Comparison of ENCODE assay signal across 15 cellular contexts in genomic region chr6:168526841-168527281, GRCh38.
DNase-seq lines count a peak whose midpoint lies in the region; ATAC-seq and TF ChIP-seq lines count a peak whose summit lies in the region.
"Had no signal": no experiment of that assay in that cellular context is flagged by ENCODE, and none has a peak within 500 bp of the region (broad histone marks: within the 10 kb centered on the region; RNA-seq: fewer than 3 reads in every experiment).

No MANE protein-coding gene starts in this region.

- dilution Hi-C loops in mammary epithelial cell (cut with HindIII; ENCODE audit: low sequenced_read_pairs), result no loop called here

- no peak overlapping the region for H3K14ac ChIP-seq in neuronal stem cell (ENCODE audit: low read length)

- H3K27ac ChIP-seq in mammary epithelial cell (ENCODE audit: insufficient read depth, low read depth, low read length), result no peak overlapping the region
- no peak overlapping the region for H3K27ac ChIP-seq in neuronal stem cell (replicated peaks; ENCODE audit: low read length)
- H3K27ac ChIP-seq: foreskin keratinocyte had no signal

- CTCF ChIA-PET in MCF 10A (lab: Yijun Ruan, JAX) (no interaction called here), mammary epithelial cell (lab: Charles Lee; ENCODE audit: low non-redundant PET) (no interaction called here)

- in situ Hi-C loops in mammary epithelial cell (cut with MboI; ENCODE audit: low sequenced_read_pairs in 2 of 2), result no loop called here

- H2BK120ac ChIP-seq in neuronal stem cell (ENCODE audit: low read depth, low read length), result no peak overlapping the region

- H2BK15ac ChIP-seq in neuronal stem cell (ENCODE audit: low read length), result no peak overlapping the region

- intact Hi-C loops in MCF 10A (cut with micrococcal nuclease) (no loop called here), mammary epithelial cell (cut with micrococcal nuclease) (no loop called here)

- H3K4me1 ChIP-seq in mammary epithelial cell (ENCODE audit: insufficient read depth, low read length) (no peaks in the 10 kb centered on the region), neuronal stem cell (ENCODE audit: control insufficient read depth in 2 of 2, insufficient read depth in 1 of 2, low read depth in 1 of 2, low read length in 2 of 2) (peaks cover 0 to 3% of the 10 kb centered on the region in 2 donors)
- H3K4me1 ChIP-seq: foreskin keratinocyte had no signal

- no peaks in the 10 kb centered on the region for H3K36me3 ChIP-seq in mammary epithelial cell (ENCODE audit: insufficient read depth, low read length)
- no peaks in the 10 kb centered on the region for H3K36me3 ChIP-seq in neuronal stem cell (replicated peaks in 1 of 2; ENCODE audit: control insufficient read depth in 2 of 2, insufficient read depth in 2 of 2, low read length in 2 of 2)

- H3K36me3 Mint-ChIP-seq in MCF 10A (ENCODE audit: insufficient read depth, unreplicated experiment), result no peaks in the 10 kb centered on the region
- H3K36me3 Mint-ChIP-seq: activated CD8-positive, alpha-beta memory T cell treated with anti-CD3 and anti-CD28 coated beads, Interleukin-2, amount 10 ng/mL, durations not matched to agents 7 days and 5 days; activated naive CD4-positive, alpha-beta T cell treated with anti-CD3 and anti-CD28 coated beads, Interleukin-2, amount 50 U/mL, for 24 hours; immature natural killer cell had no signal

- H2AFZ ChIP-seq in mammary epithelial cell (ENCODE audit: low read depth, low read length), result no peak overlapping the region
- H2AFZ ChIP-seq in neuronal stem cell (ENCODE audit: low read length), result no peak overlapping the region

- 10% methylated on average over 7 of the region's 8 CpGs for WGBS in mammary epithelial cell (ENCODE audit: low coverage, missing lambda C conversion rate)
- no CpG with 5 or more reads among the region's 8 CpGs for WGBS in neuronal stem cell (ENCODE audit: extremely low coverage in 2 of 2, insufficient read length in 2 of 2, insufficient replicate concordance in 1 of 2), 2 donors

- no peaks in the 10 kb centered on the region for H3K9me3 Mint-ChIP-seq in MCF 10A (ENCODE audit: unreplicated experiment)
- H3K9me3 Mint-ChIP-seq: activated naive CD4-positive, alpha-beta T cell treated with anti-CD3 and anti-CD28 coated beads, Interleukin-2, amount 50 U/mL, for 24 hours; immature natural killer cell had no signal

- H3K79me2 ChIP-seq in mammary epithelial cell (ENCODE audit: insufficient read depth, low read length), result no peaks in the 10 kb centered on the region

- peak overlapping the region; percentile 10 for H3K27ac Mint-ChIP-seq in MCF 10A (ENCODE audit: low read depth, unreplicated experiment)
- H3K27ac Mint-ChIP-seq: activated CD8-positive, alpha-beta memory T cell treated with anti-CD3 and anti-CD28 coated beads, Interleukin-2, amount 10 ng/mL, durations not matched to agents 7 days and 5 days; activated naive CD4-positive, alpha-beta T cell treated with anti-CD3 and anti-CD28 coated beads, Interleukin-2, amount 50 U/mL, for 24 hours had no signal

- H3K23ac ChIP-seq in neuronal stem cell (ENCODE audit: low read depth, low read length, poor library complexity), result no peak overlapping the region

- H3K27me3 Mint-ChIP-seq in MCF 10A (ENCODE audit: insufficient read depth, unreplicated experiment), result peaks cover 42% of the 10 kb centered on the region
- H3K27me3 Mint-ChIP-seq: activated CD8-positive, alpha-beta memory T cell treated with anti-CD3 and anti-CD28 coated beads, Interleukin-2, amount 10 ng/mL, durations not matched to agents 7 days and 5 days had no signal

- H3K4me2 ChIP-seq in mammary epithelial cell (ENCODE audit: insufficient read depth, low read depth, low read length) (no peak overlapping the region), neuronal stem cell (ENCODE audit: insufficient read depth, low read length, poor library complexity, severe bottlenecking) (no peak overlapping the region)
- H3K4me2 ChIP-seq: smooth muscle cell had no signal

- H3K18ac ChIP-seq in neuronal stem cell (ENCODE audit: low read length), result no peak overlapping the region

- POLR2A ChIA-PET in MCF 10A (lab: Yijun Ruan, JAX), result no interaction called here

- peaks cover 14% of the 10 kb centered on the region for H3K9me3 ChIP-seq in mammary epithelial cell (replicated peaks; ENCODE audit: insufficient read depth, low read length)
- H3K9me3 ChIP-seq in neuronal stem cell (replicated peaks in 1 of 2; ENCODE audit: control insufficient read depth in 2 of 2, insufficient read depth in 1 of 2, low read depth in 1 of 2, low read length in 2 of 2), result no peaks in the 10 kb centered on the region

- H4K91ac ChIP-seq in neuronal stem cell (ENCODE audit: low read depth, low read length, poor library complexity), result no peak overlapping the region

- H3K9ac ChIP-seq in mammary epithelial cell (ENCODE audit: insufficient read depth, low read length) (no peak overlapping the region), neuronal stem cell (ENCODE audit: low read depth, low read length, poor library complexity) (no peak overlapping the region)

- no peak overlapping the region for H4K8ac ChIP-seq in neuronal stem cell (ENCODE audit: low read depth, low read length)

- H4K20me1 ChIP-seq in mammary epithelial cell (ENCODE audit: insufficient read depth, low read length), result no peaks in the 10 kb centered on the region

- H3K79me1 ChIP-seq in neuronal stem cell (ENCODE audit: low read depth, low read length), result no peaks in the 10 kb centered on the region

- no peak overlapping the region for H3K4ac ChIP-seq in neuronal stem cell (ENCODE audit: low read length)

- H2BK12ac ChIP-seq in neuronal stem cell (ENCODE audit: low read length), result no peak overlapping the region

- peak overlapping the region; percentile 52 for H3K4me3 Mint-ChIP-seq in MCF 10A (ENCODE audit: unreplicated experiment)
- H3K4me3 Mint-ChIP-seq: activated CD8-positive, alpha-beta memory T cell treated with anti-CD3 and anti-CD28 coated beads, Interleukin-2, amount 10 ng/mL, durations not matched to agents 7 days and 5 days; activated naive CD4-positive, alpha-beta T cell treated with anti-CD3 and anti-CD28 coated beads, Interleukin-2, amount 50 U/mL, for 24 hours; immature natural killer cell had no signal

- TF ChIP-seq CTCF in MCF 10A (IDR thresholded peaks at IDR 0.05; ENCODE audit: unreplicated experiment) (no peak), mammary epithelial cell (conservative IDR thresholded peaks at IDR 0.05 in 1 of 2, IDR thresholded peaks at IDR 0.05 in 1 of 2; ENCODE audit: extremely low read depth in 1 of 2, insufficient read depth in 1 of 2, low read depth in 1 of 2, low read length in 2 of 2) (no peak), fibroblast of pulmonary artery (IDR thresholded peaks at IDR 0.05; ENCODE audit: low read length, missing control alignments) (no peak)

- H2BK5ac ChIP-seq in neuronal stem cell (ENCODE audit: low read length), result peak overlapping the region; percentile 10

- H3K4me3 ChIP-seq in mammary epithelial cell (replicated peaks in 1 of 3; ENCODE audit: insufficient read depth in 1 of 3, low read depth in 2 of 3, low read length in 3 of 3) (no peak overlapping the region), fibroblast of pulmonary artery (replicated peaks; ENCODE audit: low read depth, low read length) (no peak overlapping the region), neuronal stem cell (ENCODE audit: low read length in 2 of 2) (no peak overlapping the region)
- H3K4me3 ChIP-seq: smooth muscle cell had no signal

- DNase-seq in MCF 10A (ENCODE audit: unreplicated experiment) (peak; percentile 71), mammary epithelial cell (no peak), fibroblast of pulmonary artery (ENCODE audit: low read depth) (peak; percentile 86), neuronal stem cell (ENCODE audit: low spot score) (no peak)
- DNase-seq: activated CD8-positive, alpha-beta memory T cell treated with anti-CD3 and anti-CD28 coated beads, Interleukin-2, amount 10 ng/mL, durations not matched to agents 7 days and 5 days; foreskin keratinocyte; immature natural killer cell; IMR-90; NCI-H1694 had no signal

- no peak overlapping the region for H2AK5ac ChIP-seq in neuronal stem cell (ENCODE audit: low read depth, low read length)

- peaks cover 18% of the 10 kb centered on the region for H3K4me1 Mint-ChIP-seq in MCF 10A (ENCODE audit: insufficient read depth, unreplicated experiment)
- H3K4me1 Mint-ChIP-seq: activated CD8-positive, alpha-beta memory T cell treated with anti-CD3 and anti-CD28 coated beads, Interleukin-2, amount 10 ng/mL, durations not matched to agents 7 days and 5 days; activated naive CD4-positive, alpha-beta T cell treated with anti-CD3 and anti-CD28 coated beads, Interleukin-2, amount 50 U/mL, for 24 hours; immature natural killer cell had no signal

- ATAC-seq in HG02840 (IDR thresholded peaks at IDR 0.05; ENCODE audit: low FRiP score, unreplicated experiment) (no peak), HG02588 (IDR thresholded peaks at IDR 0.05; ENCODE audit: unreplicated experiment) (no peak), GM21367 (IDR thresholded peaks at IDR 0.05; ENCODE audit: unreplicated experiment) (no peak), HG03039 (IDR thresholded peaks at IDR 0.05; ENCODE audit: unreplicated experiment) (no peak)
- ATAC-seq: activated CD8-positive, alpha-beta memory T cell treated with anti-CD3 and anti-CD28 coated beads, Interleukin-2, amount 10 ng/mL, durations not matched to agents 7 days and 5 days had no signal

- no peaks in the 10 kb centered on the region for H3K27me3 ChIP-seq in mammary epithelial cell (ENCODE audit: insufficient read depth, low read length)
- no peaks in the 10 kb centered on the region for H3K27me3 ChIP-seq in neuronal stem cell (ENCODE audit: control insufficient read depth in 3 of 3, insufficient read depth in 3 of 3, low read depth in 1 of 3, low read length in 3 of 3)
- H3K27me3 ChIP-seq: foreskin keratinocyte had no signal

- BruUV-seq in MCF 10A (replicated peaks; lab: Mats Ljungman, UMichigan), result no TSS peak
- no TSS peak for BruUV-seq in mammary epithelial cell (replicated peaks; lab: Mats Ljungman, UMichigan)

Comparison
In these comparisons a context has a peak if more than half of its experiments do, and no peak if none do; other contexts are left out.
1. DNase-seq: peak in MCF 10A (single experiment) and fibroblast of pulmonary artery (single experiment); none in mammary epithelial cell (single experiment) and neuronal stem cell (single experiment).